ENCODE assay signal across 21 cellular contexts in genomic region chr7:45457591-45457990, GRCh38.
A peak's percentile ranks its signal among the peaks of the same experiment; 100 is the strongest.
DNase-seq lines count a peak whose midpoint lies in the region; ATAC-seq and TF ChIP-seq lines count a peak whose summit lies in the region.
"Had no signal": no experiment of that assay in that cellular context is flagged by ENCODE, and none has a peak within 500 bp of the region (broad histone marks: within the 10 kb centered on the region; RNA-seq: fewer than 3 reads in every experiment).

No MANE protein-coding gene starts in this region.

- H3K4me3 ChIP-seq in SK-N-SH (ENCODE audit: low read depth in 2 of 2, low read length in 1 of 2), result no peak overlapping the region
- H3K4me3 ChIP-seq: breast epithelium, SK-N-MC, tibial artery had no signal

- no peaks in the 10 kb centered on the region for H3F3A ChIP-seq in SK-N-SH (replicated peaks; ENCODE audit: insufficient read depth)

- WGBS in SK-N-SH (ENCODE audit: low lambda C conversion rate), result 19% methylated on average over 3 of the region's 3 CpGs

- no peak for TF ChIP-seq RAD21 in SK-N-SH (IDR thresholded peaks at IDR 0.05; ENCODE audit: low read length)

- DNase-seq in SK-N-SH (peak; percentile 44), NCI-H2029 (lab: John Stamatoyannopoulos, UW) (peak; percentile 86), NCI-H748 treated with DMSO at 0.1 percent for 48 hours (lab: John Stamatoyannopoulos, UW) (peak; percentile 77), NK-92 (lab: John Stamatoyannopoulos, UW; ENCODE audit: unreplicated experiment) (no peak)
- DNase-seq in activated naive CD4-positive, alpha-beta T cell treated with anti-CD3 and anti-CD28 coated beads, Interleukin-2, amount 10 ng/mL, durations not matched to agents 7 days and 5 days, result no peak
- DNase-seq: 8988T; activated CD4-positive, alpha-beta T cell treated with anti-CD3 and anti-CD28 coated beads, Interleukin-2, amount 10 ng/mL, durations not matched to agents 24 days and 14 days; CD4-positive, CD25-positive, alpha-beta regulatory T cell; dermis blood vessel endothelial cell; erythroblast; GOT3; stimulated activated naive B cell treated with anti-CD40 and anti-IgM and Interleukin-4, amounts not matched to agents 10 μg/mL and 1 μg/mL and 100 μg/mL, for 72 hours; tibial artery had no signal

- peaks cover 2% of the 10 kb centered on the region for H3K9me3 Mint-ChIP-seq in activated naive CD4-positive, alpha-beta T cell treated with anti-CD3 and anti-CD28 coated beads, Interleukin-2, amount 10 ng/mL, durations not matched to agents 7 days and 5 days
- H3K9me3 Mint-ChIP-seq: stimulated activated naive B cell treated with anti-CD40 and anti-IgM and Interleukin-4, amounts not matched to agents 10 μg/mL and 1 μg/mL and 100 μg/mL, for 72 hours had no signal

- no peak overlapping the region for H3K9ac ChIP-seq in SK-N-SH

- H4K20me1 ChIP-seq in SK-N-SH (ENCODE audit: insufficient read depth), result no peaks in the 10 kb centered on the region

- POLR2A ChIA-PET in SK-N-SH (lab: Yijun Ruan, JAX), result no interaction called here

- CTCF ChIA-PET in SK-N-SH (lab: Yijun Ruan, JAX), result interaction anchor here (1.4 to 2.7 kb wide), 2 partner anchors 9 to 26 kb away, joined by 3 to 14 read pairs; no protein-coding TSS in a partner anchor
- CTCF ChIA-PET in activated naive CD4-positive, alpha-beta T cell treated with anti-CD3 and anti-CD28 coated beads, Interleukin-2, amount 10 ng/mL, durations not matched to agents 7 days and 5 days (lab: Charles Lee), result no interaction called here

- H3K27ac Mint-ChIP-seq in activated naive CD4-positive, alpha-beta T cell treated with anti-CD3 and anti-CD28 coated beads, Interleukin-2, amount 10 ng/mL, durations not matched to agents 7 days and 5 days, result no peak overlapping the region
- H3K27ac Mint-ChIP-seq: activated CD4-positive, alpha-beta T cell treated with anti-CD3 and anti-CD28 coated beads, Interleukin-2, amount 10 ng/mL, durations not matched to agents 24 days and 14 days; activated naive CD8-positive, alpha-beta T cell; CD4-positive, CD25-positive, alpha-beta regulatory T cell; progenitor cell of endocrine pancreas; stimulated activated naive B cell treated with anti-CD40 and anti-IgM and Interleukin-4, amounts not matched to agents 10 μg/mL and 1 μg/mL and 100 μg/mL, for 72 hours had no signal

- H3K27ac ChIP-seq in SK-N-SH (ENCODE audit: low read depth in 2 of 2, low read length in 1 of 2), result peak overlapping the region in 1 of 2 experiments; percentile 58; a peak in 2 of 4 replicates
- H3K27ac ChIP-seq: breast epithelium, HL-60, SK-N-MC, tibial artery had no signal

- TF ChIP-seq EP300 in SK-N-SH (IDR thresholded peaks at IDR 0.05; ENCODE audit: borderline replicate concordance in 1 of 2, low read depth in 1 of 2, low read length in 1 of 2), result no peak

- no peaks in the 10 kb centered on the region for H3K36me3 ChIP-seq in SK-N-SH (replicated peaks in 1 of 2; ENCODE audit: control insufficient read depth in 1 of 2, insufficient read depth in 2 of 2, low read length in 1 of 2)
- H3K36me3 ChIP-seq: breast epithelium, tibial artery had no signal

- no peaks in the 10 kb centered on the region for H3K27me3 ChIP-seq in SK-N-SH (ENCODE audit: insufficient read depth)
- H3K27me3 ChIP-seq: breast epithelium had no signal

- ATAC-seq in SK-N-SH treated with all-trans-retinoic acid at 6 μM for 48 hours (no peak), GM18511 (IDR thresholded peaks at IDR 0.05; ENCODE audit: unreplicated experiment) (no peak), GM21515 (IDR thresholded peaks at IDR 0.05; ENCODE audit: unreplicated experiment) (no peak)
- ATAC-seq: stimulated activated naive B cell treated with anti-CD40 and anti-IgM and Interleukin-4, amounts not matched to agents 10 μg/mL and 1 μg/mL and 100 μg/mL, for 72 hours had no signal

- 0 out of 2 replicates have a peak, but pooled peaks cover 4% of the 10 kb centered on the region for H3K9me2 ChIP-seq in SK-N-SH

- H3K9me3 ChIP-seq in SK-N-SH, result no peaks in the 10 kb centered on the region
- H3K9me3 ChIP-seq: breast epithelium, tibial artery had no signal

- H3K4me3 Mint-ChIP-seq in activated naive CD4-positive, alpha-beta T cell treated with anti-CD3 and anti-CD28 coated beads, Interleukin-2, amount 10 ng/mL, durations not matched to agents 7 days and 5 days, result no peak overlapping the region
- H3K4me3 Mint-ChIP-seq: activated CD4-positive, alpha-beta T cell treated with anti-CD3 and anti-CD28 coated beads, Interleukin-2, amount 10 ng/mL, durations not matched to agents 24 days and 14 days; activated naive CD8-positive, alpha-beta T cell; CD4-positive, CD25-positive, alpha-beta regulatory T cell; stimulated activated naive B cell treated with anti-CD40 and anti-IgM and Interleukin-4, amounts not matched to agents 10 μg/mL and 1 μg/mL and 100 μg/mL, for 72 hours had no signal

- peaks cover 10% of the 10 kb centered on the region for H3K27me3 Mint-ChIP-seq in activated naive CD4-positive, alpha-beta T cell treated with anti-CD3 and anti-CD28 coated beads, Interleukin-2, amount 10 ng/mL, durations not matched to agents 7 days and 5 days
- H3K27me3 Mint-ChIP-seq: progenitor cell of endocrine pancreas had no signal

- TF ChIP-seq CTCF in SK-N-SH (IDR thresholded peaks at IDR 0.05), result no peak

- H3K4me1 Mint-ChIP-seq in activated naive CD4-positive, alpha-beta T cell treated with anti-CD3 and anti-CD28 coated beads, Interleukin-2, amount 10 ng/mL, durations not matched to agents 7 days and 5 days, result no peaks in the 10 kb centered on the region
- H3K4me1 Mint-ChIP-seq: activated CD4-positive, alpha-beta T cell treated with anti-CD3 and anti-CD28 coated beads, Interleukin-2, amount 10 ng/mL, durations not matched to agents 24 days and 14 days; CD4-positive, CD25-positive, alpha-beta regulatory T cell; stimulated activated naive B cell treated with anti-CD40 and anti-IgM and Interleukin-4, amounts not matched to agents 10 μg/mL and 1 μg/mL and 100 μg/mL, for 72 hours had no signal

- H3K4me1 ChIP-seq in SK-N-SH (ENCODE audit: control insufficient read depth in 1 of 2, insufficient read depth in 2 of 2, low read depth in 1 of 2, low read length in 1 of 2), result peaks cover 0 to 28% of the 10 kb centered on the region in 2 experiments; a peak in 2 of 4 replicates
- H3K4me1 ChIP-seq: breast epithelium, tibial artery had no signal

- H3K36me3 Mint-ChIP-seq in activated naive CD4-positive, alpha-beta T cell treated with anti-CD3 and anti-CD28 coated beads, Interleukin-2, amount 10 ng/mL, durations not matched to agents 7 days and 5 days, result no peaks in the 10 kb centered on the region
- H3K36me3 Mint-ChIP-seq: activated naive CD8-positive, alpha-beta T cell; CD4-positive, CD25-positive, alpha-beta regulatory T cell; stimulated activated naive B cell treated with anti-CD40 and anti-IgM and Interleukin-4, amounts not matched to agents 10 μg/mL and 1 μg/mL and 100 μg/mL, for 72 hours had no signal

- no peaks in the 10 kb centered on the region for H3K79me2 ChIP-seq in SK-N-SH (ENCODE audit: insufficient read depth)

- no peak overlapping the region for H2AFZ ChIP-seq in SK-N-SH (ENCODE audit: low read depth)

- H3K4me2 ChIP-seq in SK-N-SH, result no peak overlapping the region

TF ChIP-seq in SK-N-SH, 30 proteins besides CTCF, POLR2A, EP300 and RAD21 (continues in another document):
- TF ChIP-seq ZBTB33 (IDR thresholded peaks at IDR 0.05; ENCODE audit: borderline replicate concordance, low read depth) (no peak), NFIC (IDR thresholded peaks at IDR 0.05; ENCODE audit: borderline replicate concordance) (no peak), MEF2A (IDR thresholded peaks at IDR 0.05; ENCODE audit: borderline replicate concordance, low read depth) (no peak), YY1 (IDR thresholded peaks at IDR 0.05; ENCODE audit: low read depth) (no peak), NRF1 (IDR thresholded peaks at IDR 0.05; ENCODE audit: low read depth, low read length) (no peak), EZH2phosphoT487 (IDR thresholded peaks at IDR 0.05; ENCODE audit: borderline replicate concordance, low read depth) (no peak)

TF ChIP-seq in SK-N-SH treated with all-trans-retinoic acid at 6 μM for 48 hours, 23 proteins besides CTCF, POLR2A, EP300 and RAD21 (continues in another document):
- TF ChIP-seq ESRRG (CRISPR knock-in tag; IDR thresholded peaks at IDR 0.05) (no peak), RARB (CRISPR knock-in tag; IDR thresholded peaks at IDR 0.05) (no peak), PATZ1 (CRISPR knock-in tag; IDR thresholded peaks at IDR 0.05; ENCODE audit: borderline replicate concordance) (no peak), GLIS3 (CRISPR knock-in tag; IDR thresholded peaks at IDR 0.05) (no peak), OSR1 (CRISPR knock-in tag; IDR thresholded peaks at IDR 0.05) (no peak), ZNF70 (CRISPR knock-in tag; IDR thresholded peaks at IDR 0.05) (no peak), TOX (CRISPR knock-in tag; IDR thresholded peaks at IDR 0.05; ENCODE audit: borderline replicate concordance) (no peak), TCF4 (CRISPR knock-in tag; IDR thresholded peaks at IDR 0.05; ENCODE audit: borderline replicate concordance) (no peak), SNAI2 (CRISPR knock-in tag; IDR thresholded peaks at IDR 0.05) (no peak), ZNF565 (CRISPR knock-in tag; conservative IDR thresholded peaks at IDR 0.05; ENCODE audit: low read depth) (no peak), PPARA (CRISPR knock-in tag; IDR thresholded peaks at IDR 0.05; ENCODE audit: borderline replicate concordance) (no peak)

Comparison
In these comparisons a context has a peak if more than half of its experiments do, and no peak if none do; other contexts are left out.
1. DNase-seq: peak in SK-N-SH (single experiment), NCI-H2029 (single experiment) and NCI-H748 treated with DMSO at 0.1 percent for 48 hours (single experiment); none in activated naive CD4-positive, alpha-beta T cell treated with anti-CD3 and anti-CD28 coated beads, Interleukin-2, amount 10 ng/mL, durations not matched to agents 7 days and 5 days (single experiment) and NK-92 (single experiment).